Comparison of ENCODE assay signal across 17 cellular contexts in genomic region chr12:46396826-46397225, GRCh38. TPM values are rescaled to one million over a fixed set of nuclear protein-coding genes. Genes with fewer than 3 reads are reported as not detected.
DNase-seq lines count a peak whose midpoint lies in the region; ATAC-seq and TF ChIP-seq lines count a peak whose summit lies in the region.
"Had no signal": no experiment of that assay in that cellular context is flagged by ENCODE, and none has a peak within 500 bp of the region (broad histone marks: within the 10 kb centered on the region; RNA-seq: fewer than 3 reads in every experiment).

No MANE protein-coding gene starts in this region.

- H3K9me3 ChIP-seq in heart left ventricle (no peaks in the 10 kb centered on the region), right atrium auricular region (no peaks in the 10 kb centered on the region), left ventricle myocardium inferior (replicated peaks) (no peaks in the 10 kb centered on the region), psoas muscle (no peaks in the 10 kb centered on the region), BE2C (no peaks in the 10 kb centered on the region)
- H3K9me3 ChIP-seq: Caco-2, HAP-1 had no signal

- intact Hi-C loops in heart left ventricle (cut with DNase I), result no loop called here
- intact Hi-C loops in left ventricle myocardium inferior (cut with micrococcal nuclease), result no loop called here
- intact Hi-C loops in psoas muscle (cut with DNase I), result no loop called here

- H3K27ac ChIP-seq in heart left ventricle (peak overlapping the region in 5 of 12 donors; percentile 11 to 54 (median 26)), right atrium auricular region (no peak overlapping the region), left ventricle myocardium inferior (replicated peaks) (peak overlapping the region; percentile 66), psoas muscle (peak overlapping the region; percentile 70)
- H3K27ac ChIP-seq: BLaER1, C4-2B had no signal

- H3K36me3 ChIP-seq in heart left ventricle (no peaks in the 10 kb centered on the region), right atrium auricular region (no peaks in the 10 kb centered on the region), left ventricle myocardium inferior (no peaks in the 10 kb centered on the region), psoas muscle (ENCODE audit: insufficient read depth in 1 of 2, low read depth in 1 of 2) (peaks cover 0 to 7% of the 10 kb centered on the region in 2 donors), BE2C (no peaks in the 10 kb centered on the region)
- H3K36me3 ChIP-seq: BLaER1, HAP-1 had no signal

- peak; percentile 78 to 92 (median 90) for ATAC-seq in heart left ventricle
- ATAC-seq in psoas muscle, result peak; percentile 61 to 98 (median 96)
- ATAC-seq: CD8-positive, alpha-beta T cell had no signal

- WGBS in heart left ventricle, 4 donors, result 70 to 82% (median 78%) methylated on average over 5 of the region's 5 CpGs
- 36 to 61% (median 43%) methylated on average over 5 of the region's 5 CpGs for WGBS in psoas muscle, 3 donors

- no peaks in the 10 kb centered on the region for H3K27me3 ChIP-seq in heart left ventricle
- H3K27me3 ChIP-seq in right atrium auricular region, result no peaks in the 10 kb centered on the region
- H3K27me3 ChIP-seq in left ventricle myocardium inferior (ENCODE audit: low read depth), result no peaks in the 10 kb centered on the region
- no peaks in the 10 kb centered on the region for H3K27me3 ChIP-seq in psoas muscle (ENCODE audit: insufficient read depth in 3 of 3, low read length in 2 of 3)
- no peaks in the 10 kb centered on the region for H3K27me3 ChIP-seq in BE2C
- H3K27me3 ChIP-seq: BLaER1 had no signal

- TF ChIP-seq CTCF in heart left ventricle (IDR thresholded peaks at IDR 0.05) (no peak), right atrium auricular region (IDR thresholded peaks at IDR 0.05) (no peak), left ventricle myocardium inferior (IDR thresholded peaks at IDR 0.05; ENCODE audit: borderline replicate concordance) (no peak), psoas muscle (IDR thresholded peaks at IDR 0.05) (no peak), BE2C (IDR thresholded peaks at IDR 0.05; ENCODE audit: low read depth, low read length) (no peak)

- no peak for DNase-seq in heart left ventricle
- no peak for DNase-seq in right atrium auricular region (ENCODE audit: low spot score)
- DNase-seq in left ventricle myocardium inferior, result no peak
- DNase-seq in psoas muscle, result no peak
- DNase-seq in iPS-NIHi7 (ENCODE audit: extremely low spot score), result no peak
- DNase-seq in activated T-cell treated with anti-CD3 and anti-CD28 coated beads, Interleukin-2, amount 50 U/mL, for 48 hours, result no peak
- DNase-seq in BE2C, result no peak
- DNase-seq: Caco-2; CD4-positive, CD25-positive, alpha-beta regulatory T cell; CD8-positive, alpha-beta T cell; DMS153; DND-41; GOT3; HFFc6 had no signal

- H3K4me3 ChIP-seq in heart left ventricle (no peak overlapping the region), right atrium auricular region (no peak overlapping the region), left ventricle myocardium inferior (no peak overlapping the region), psoas muscle (no peak overlapping the region), BE2C (ENCODE audit: low read depth, low read length) (no peak overlapping the region)
- H3K4me3 ChIP-seq: BLaER1, HAP-1 had no signal

- H3K4me1 ChIP-seq in heart left ventricle (peaks cover 0 to 12% (median 2%) of the 10 kb centered on the region in 12 donors), right atrium auricular region (peaks cover 0 to 14% of the 10 kb centered on the region in 2 donors), left ventricle myocardium inferior (peaks cover 7% of the 10 kb centered on the region), psoas muscle (peaks cover 20% of the 10 kb centered on the region), BE2C (peaks cover under 1% of the 10 kb centered on the region; the same call in 1 of the 2 replicates)
- H3K4me1 ChIP-seq: HAP-1 had no signal

- no peak for TF ChIP-seq POLR2A in heart left ventricle (IDR thresholded peaks at IDR 0.05)

RNA-seq across cellular contexts. Expression of gene SLC38A2, which starts 24.3 kb away (rescaled TPM):
- 100 to 1,000 TPM in 7 of 9 donors, 10 to 100 TPM in 2; 82.1 to 373 (median 161) TPM for total RNA-seq in heart left ventricle
- 100 to 1,000 TPM in 1 of 2 donors, 10 to 100 TPM in 1; 39.7 to 195 TPM for polyA plus RNA-seq in heart left ventricle
- 100 to 1,000 TPM; 192 to 204 TPM for total RNA-seq in right atrium auricular region
- 129 TPM for total RNA-seq in left ventricle myocardium inferior
- 100 to 1,000 TPM; 287 to 428 (median 331) TPM for total RNA-seq in psoas muscle
- 100 to 1,000 TPM in 2 of 3 donors, 10 to 100 TPM in 1; 35.8 to 317 (median 180) TPM for polyA plus RNA-seq in psoas muscle
- 70.7 TPM for polyA plus RNA-seq in BE2C (2012; ENCODE audit: insufficient read depth, insufficient read length, low read depth)

Comparison
In these comparisons a context has a peak if more than half of its experiments do, and no peak if none do; other contexts are left out.
1. H3K27ac ChIP-seq: peak in left ventricle myocardium inferior (single experiment) and psoas muscle (single experiment); none in right atrium auricular region (0 of 2).